12 cellular contexts compared by ENCODE assay signal in genomic region chr5:149616727-149617284, GRCh38. TPM values are rescaled to one million over a fixed set of nuclear protein-coding genes. Genes with fewer than 3 reads are reported as not detected.
DNase-seq lines count a peak whose midpoint lies in the region; ATAC-seq and TF ChIP-seq lines count a peak whose summit lies in the region.
"Had no signal": no experiment of that assay in that cellular context is flagged by ENCODE, and none has a peak within 500 bp of the region (broad histone marks: within the 10 kb centered on the region; RNA-seq: fewer than 3 reads in every experiment).

No MANE protein-coding gene starts in this region.

- H3K27ac Mint-ChIP-seq in T-helper 17 cell, result no peak overlapping the region

- H3K9me3 ChIP-seq in T-helper 17 cell (ENCODE audit: control insufficient read depth, low read length, poor library complexity, severe bottlenecking), result no peaks in the 10 kb centered on the region
- H3K9me3 ChIP-seq: upper lobe of right lung had no signal

- H3K36me3 Mint-ChIP-seq in T-helper 17 cell (ENCODE audit: low read depth), result no peaks in the 10 kb centered on the region

- no peaks in the 10 kb centered on the region for H3K27me3 Mint-ChIP-seq in T-helper 17 cell

- peaks cover 5% of the 10 kb centered on the region for H3K4me1 Mint-ChIP-seq in T-helper 17 cell

- TF ChIP-seq CTCF in GM10266 (IDR thresholded peaks at IDR 0.05; ENCODE audit: control insufficient read depth, insufficient read depth, low read depth, missing control alignments), result no peak

- no peak overlapping the region for H3K4me3 Mint-ChIP-seq in T-helper 17 cell

- ATAC-seq in GM19043 (IDR thresholded peaks at IDR 0.05; ENCODE audit: low read depth, unreplicated experiment), result peak; percentile 56
- ATAC-seq in HG02870 (IDR thresholded peaks at IDR 0.05; ENCODE audit: unreplicated experiment), result peak; percentile 80
- peak; percentile 28 for ATAC-seq in T-helper 17 cell
- ATAC-seq in esophagus mucosa, result no peak
- ATAC-seq: K562, upper lobe of right lung had no signal

- DNase-seq in GM10266 (ENCODE audit: extremely low spot score) (peak; percentile 42), T-helper 17 cell (no peak), NCI-H2196 treated with DMSO at 0.1 percent for 48 hours (lab: John Stamatoyannopoulos, UW; ENCODE audit: unreplicated experiment) (no peak), mucosa of gallbladder (ENCODE audit: low spot score) (no peak), DMS153 treated with DMSO at 0.1 percent for 48 hours (lab: John Stamatoyannopoulos, UW; ENCODE audit: unreplicated experiment) (no peak)
- DNase-seq: activated effector memory CD4-positive, alpha-beta T cell treated with anti-CD3 and anti-CD28 coated beads, Interleukin-2, amount 50 U/mL, for 16 hours; NCI-H524 treated with DMSO at 0.1 percent for 48 hours; upper lobe of right lung had no signal

RNA-seq across cellular contexts. Expression of gene ARHGEF37, which starts 35.5 kb away (rescaled TPM):
- total RNA-seq in T-helper 17 cell (under 1 TPM; 0.25 to 0.76 TPM), mucosa of gallbladder (32.8 TPM), esophagus mucosa (23.6 TPM)

Comparison
In these comparisons a context has a peak if more than half of its experiments do, and no peak if none do; other contexts are left out.
1. RNA of gene ARHGEF37, which starts 35.5 kb away (total RNA-seq): 32.8 TPM in mucosa of gallbladder (single experiment) and 23.6 TPM in esophagus mucosa (single experiment); 0.25 to 0.76 TPM in T-helper 17 cell; every median in the first group is over 10 times any median in the second.